Comparison of ENCODE assay signal across 11 cellular contexts in the genomic region with DNA sequence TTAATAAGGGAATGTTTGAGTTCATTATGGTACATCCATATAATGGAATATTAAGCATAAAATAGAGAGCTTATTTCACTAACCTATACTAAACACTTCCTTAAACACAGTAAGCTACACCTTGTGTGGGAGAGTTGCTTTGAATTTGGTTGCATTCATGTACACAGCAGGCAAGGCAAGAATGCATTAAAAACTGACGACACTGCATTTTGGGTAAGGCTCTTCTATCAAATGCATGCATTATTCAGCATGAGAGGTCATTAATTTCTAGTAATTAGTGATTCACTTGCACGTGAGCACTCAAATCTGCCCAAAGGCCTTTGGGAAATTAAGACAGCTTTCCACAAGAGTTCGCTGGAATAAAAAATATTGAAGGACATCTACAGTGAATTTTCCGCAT.
"Had no signal": no experiment of that assay in that cellular context is flagged by ENCODE, and none has a peak within 500 bp of the region (broad histone marks: within the 10 kb centered on the region; RNA-seq: fewer than 3 reads in every experiment).

No MANE protein-coding gene starts in this region.

- H3K9ac ChIP-seq: GM23248 had no signal

- H3K4me2 ChIP-seq: GM23338 had no signal

- H3K36me3 ChIP-seq: HAP-1 had no signal

- H3K27ac ChIP-seq: GM23248 had no signal

- DNase-seq: GM23248, GOT3, H7, H9, HCEC 1CT, HFFc6 had no signal

- H3K4me3 ChIP-seq: GM23248, GM23338, HAP-1 had no signal

- FAIRE-seq: H1, H54 had no signal

- H3K4me1 ChIP-seq: HAP-1 had no signal

- H2AFZ ChIP-seq: GM23248, GM23338 had no signal

- H3K9me3 ChIP-seq: HAP-1 had no signal

- ATAC-seq: GM23338, HCT116 had no signal
